In the genomic region with DNA sequence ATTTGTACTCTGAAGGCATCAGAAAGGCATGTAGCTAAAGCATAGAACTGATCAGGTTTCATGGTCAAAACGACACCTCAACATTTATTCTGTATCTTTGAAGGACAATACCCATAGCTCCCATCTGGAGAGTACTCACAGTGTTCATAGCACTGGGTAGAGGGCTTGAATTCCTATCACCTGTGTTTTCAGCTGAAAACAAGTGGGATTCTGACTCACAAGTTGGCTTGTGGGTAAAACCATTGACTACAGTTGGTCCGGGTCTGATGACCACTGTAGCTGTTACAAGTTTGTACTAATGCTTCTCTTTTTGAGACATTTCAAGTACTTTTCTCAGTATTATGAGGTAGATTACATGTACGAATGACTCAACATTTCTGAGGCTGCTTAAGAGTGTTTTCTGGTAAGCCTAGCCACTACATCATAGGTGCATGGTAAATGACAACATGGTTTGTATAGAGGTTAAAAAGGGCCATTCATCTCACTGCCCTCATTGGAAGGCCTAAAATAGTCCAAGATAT, we compare ENCODE assay signal across 8 cellular contexts.
DNase-seq lines count a peak whose midpoint lies in the region; ATAC-seq, FAIRE-seq and TF ChIP-seq lines count a peak whose summit lies in the region.

No MANE protein-coding gene starts in this region.

- FAIRE-seq in GM12891 (lab: Jason Lieb, UNC), result peak; percentile 82

- no peaks in the 10 kb centered on the region for H3K36me3 ChIP-seq in left lung

- ATAC-seq in HG03045 (IDR thresholded peaks at IDR 0.05; ENCODE audit: unreplicated experiment) (peak; percentile 33), activated B cell treated with CpG ODN at 0.5 μM for 24 hours (ENCODE audit: low read depth) (peak; percentile 3), left lung (peak; percentile 80), GM19395 (IDR thresholded peaks at IDR 0.05; ENCODE audit: unreplicated experiment) (no peak), GM18909 (IDR thresholded peaks at IDR 0.05; ENCODE audit: poor library complexity, unreplicated experiment) (no peak)

- TF ChIP-seq POLR2A in GM12891 (IDR thresholded peaks at IDR 0.05; ENCODE audit: low read depth, low read length), result 0 out of 2 replicates have a peak, but pooled peaks have one; percentile 38

- POLR2A ChIA-PET in activated B cell treated with CpG ODN at 0.5 μM for 24 hours (lab: Charles Lee), result interaction anchor here (0.8 to 6.6 kb wide), 3 partner anchors 9 to 195 kb away, joined by 5 to 86 read pairs (median 11); no protein-coding TSS in a partner anchor

- no peaks in the 10 kb centered on the region for H3K36me3 Mint-ChIP-seq in activated B cell treated with CpG ODN at 0.5 μM for 24 hours (ENCODE audit: low read depth)

- no peaks in the 10 kb centered on the region for H3K9me3 ChIP-seq in left lung

- no peaks in the 10 kb centered on the region for H3K9me3 Mint-ChIP-seq in activated B cell treated with CpG ODN at 0.5 μM for 24 hours

- TF ChIP-seq CTCF in activated B cell treated with CpG ODN at 0.5 μM for 24 hours (IDR thresholded peaks at IDR 0.05) (no peak), left lung (IDR thresholded peaks at IDR 0.05) (no peak)

- intact Hi-C loops in activated B cell treated with CpG ODN at 0.5 μM for 24 hours (cut with micrococcal nuclease) (loop anchor here (5.0 to 10.0 kb wide), 4 partner anchors 36 to 702 kb away; no protein-coding TSS in a partner anchor), left lung (cut with DNase I) (no loop called here)

- H3K4me1 ChIP-seq in left lung, result peaks cover 20 to 48% of the 10 kb centered on the region in 2 donors

- H3K27me3 Mint-ChIP-seq in activated B cell treated with CpG ODN at 0.5 μM for 24 hours, result no peaks in the 10 kb centered on the region

- H3K4me3 ChIP-seq in left lung, result no peak overlapping the region

- peak overlapping the region; percentile 44 for H3K4me3 Mint-ChIP-seq in activated B cell treated with CpG ODN at 0.5 μM for 24 hours

- CTCF ChIA-PET in activated B cell treated with CpG ODN at 0.5 μM for 24 hours (lab: Charles Lee), result interaction anchor here (0.8 kb wide), 1 partner anchor 163 kb away, joined by 3 read pairs; no protein-coding TSS in a partner anchor

- no peak for DNase-seq in GM12891 (ENCODE audit: insufficient read length, low spot score)
- no peak for DNase-seq in activated B cell treated with CpG ODN at 0.5 μM for 24 hours
- no peak for DNase-seq in left lung
- DNase-seq in NCI-H226, result no peak
- DNase-seq in NCI-H345 treated with DMSO at 0.1 percent for 48 hours (lab: John Stamatoyannopoulos, UW; ENCODE audit: unreplicated experiment), result no peak

- no peaks in the 10 kb centered on the region for H3K27me3 ChIP-seq in left lung

- H3K4me1 Mint-ChIP-seq in activated B cell treated with CpG ODN at 0.5 μM for 24 hours, result peaks cover 86% of the 10 kb centered on the region

- H3K27ac ChIP-seq in left lung, result peak overlapping the region; percentile 78 to 90

- H3K27ac Mint-ChIP-seq in activated B cell treated with CpG ODN at 0.5 μM for 24 hours, result peak overlapping the region; percentile 99

TF ChIP-seq in GM12891, 5 proteins besides CTCF, POLR2A, EP300 and RAD21:
- no peak for TF ChIP-seq TAF1 (IDR thresholded peaks at IDR 0.05; ENCODE audit: low read depth, low read length)
- no peak for TF ChIP-seq SPI1 (IDR thresholded peaks at IDR 0.05; ENCODE audit: low read depth, low read length)
- peak; percentile 50; the same call in 1 of the 2 replicates for TF ChIP-seq POU2F2 (IDR thresholded peaks at IDR 0.05; ENCODE audit: low read depth, low read length)

Comparison
In these comparisons a context has a peak if more than half of its experiments do, and no peak if none do; other contexts are left out.
1. ATAC-seq: peak in HG03045 (single experiment), activated B cell treated with CpG ODN at 0.5 μM for 24 hours (single experiment) and left lung (single experiment); none in GM19395 (single experiment) and GM18909 (single experiment).